In genomic region chr1:226438007-226438406, GRCh38 we compare ENCODE assay signal across 13 cellular contexts. TPM values are rescaled to one million over a fixed set of nuclear protein-coding genes. Genes with fewer than 3 reads are reported as not detected.
A peak's percentile ranks its signal among the peaks of the same experiment; 100 is the strongest.
DNase-seq lines count a peak whose midpoint lies in the region; ATAC-seq and TF ChIP-seq lines count a peak whose summit lies in the region.
"Had no signal": no experiment of that assay in that cellular context is flagged by ENCODE, and none has a peak within 500 bp of the region (broad histone marks: within the 10 kb centered on the region; RNA-seq: fewer than 3 reads in every experiment).

No MANE protein-coding gene starts in this region.

- H3K9ac ChIP-seq in Loucy (ENCODE audit: low read depth, low read length, poor library complexity, severe bottlenecking) (no peak overlapping the region), neural progenitor cell (no peak overlapping the region)

- H3K79me2 ChIP-seq in Loucy (ENCODE audit: insufficient read depth, low read length): no peaks in the 10 kb centered on the region
- no peaks in the 10 kb centered on the region for H3K79me2 ChIP-seq in neural progenitor cell (ENCODE audit: low read depth)

- no peak overlapping the region for H3K4me3 ChIP-seq in Loucy (ENCODE audit: low read length, poor library complexity, severe bottlenecking)
- no peak overlapping the region for H3K4me3 ChIP-seq in astrocyte of the spinal cord (ENCODE audit: low read depth, low read length)
- no peak overlapping the region for H3K4me3 ChIP-seq in neural progenitor cell
- H3K4me3 ChIP-seq: lung had no signal

- H3K4me1 Mint-ChIP-seq in neural progenitor cell: no peaks in the 10 kb centered on the region

- no peak overlapping the region for H3K27ac ChIP-seq in neural progenitor cell

- H3K36me3 ChIP-seq in Loucy (ENCODE audit: insufficient read depth, low read length) (no peaks in the 10 kb centered on the region), neural progenitor cell (no peaks in the 10 kb centered on the region)

- peak; percentile 7 to 45 for DNase-seq in NCI-H446 (lab: John Stamatoyannopoulos, UW)
- no peak for DNase-seq in NCI-H446 treated with DMSO at 0.1 percent for 48 hours (lab: John Stamatoyannopoulos, UW)
- DNase-seq in astrocyte of the spinal cord (ENCODE audit: low read depth, low spot score): no peak
- DNase-seq in neural progenitor cell (ENCODE audit: low spot score): no peak
- DNase-seq in activated CD4-positive, alpha-beta T cell treated with anti-CD3 and anti-CD28 coated beads, Interleukin-2, amount 50 U/mL, for 4 hours: no peak
- DNase-seq: AML-193, anterior cingulate cortex, foreskin melanocyte, NCI-H146 had no signal

- peaks cover 2% of the 10 kb centered on the region for H3K27me3 Mint-ChIP-seq in neural progenitor cell (ENCODE audit: insufficient read depth, low read depth)

- no peak overlapping the region for H3K4me3 Mint-ChIP-seq in neural progenitor cell

- no peak overlapping the region for H2AFZ ChIP-seq in Loucy (ENCODE audit: low read length)
- no peak overlapping the region for H2AFZ ChIP-seq in neural progenitor cell (replicated peaks)

- H3K4me1 ChIP-seq in Loucy (ENCODE audit: insufficient read depth, low read length, poor library complexity, severe bottlenecking) (peaks cover 19% of the 10 kb centered on the region), neural progenitor cell (no peaks in the 10 kb centered on the region)

- no peak overlapping the region for H3K27ac Mint-ChIP-seq in neural progenitor cell

- H3K4me2 ChIP-seq in Loucy (ENCODE audit: low read depth, low read length, poor library complexity, severe bottlenecking) (no peak overlapping the region), neural progenitor cell (no peak overlapping the region)

- TF ChIP-seq CTCF in Loucy (conservative IDR thresholded peaks at IDR 0.05; ENCODE audit: low read length) (peak; percentile 42), astrocyte of the spinal cord (IDR thresholded peaks at IDR 0.05; ENCODE audit: low read depth, low read length) (peak; percentile 5), neural progenitor cell (IDR thresholded peaks at IDR 0.05) (peak; percentile 31)

- no peaks in the 10 kb centered on the region for H3K9me3 Mint-ChIP-seq in neural progenitor cell

- H3K9me2 ChIP-seq in Loucy (replicated peaks; ENCODE audit: low read depth, low read length): no peaks in the 10 kb centered on the region

- H3K27me3 ChIP-seq in Loucy (ENCODE audit: insufficient read depth, low read length, poor library complexity, severe bottlenecking) (no peaks in the 10 kb centered on the region), neural progenitor cell (no peaks in the 10 kb centered on the region)

- in situ Hi-C loops in astrocyte of the spinal cord (cut with HindIII; ENCODE audit: low sequenced_read_pairs): no loop called here

- ATAC-seq in HG03457 (IDR thresholded peaks at IDR 0.05; ENCODE audit: unreplicated experiment) (no peak), GM19463 (IDR thresholded peaks at IDR 0.05; ENCODE audit: unreplicated experiment) (no peak)

- no peaks in the 10 kb centered on the region for H3K36me3 Mint-ChIP-seq in neural progenitor cell

- H4K20me1 ChIP-seq in Loucy (ENCODE audit: insufficient read depth, low read length, poor library complexity, severe bottlenecking) (no peaks in the 10 kb centered on the region), neural progenitor cell (ENCODE audit: low read depth) (no peaks in the 10 kb centered on the region)

- H3K9me3 ChIP-seq in Loucy (ENCODE audit: insufficient read depth, low read depth, low read length): no peaks in the 10 kb centered on the region
- H3K9me3 ChIP-seq in neural progenitor cell (ENCODE audit: low read depth): no peaks in the 10 kb centered on the region

- H3F3A ChIP-seq in Loucy (ENCODE audit: low read depth) (no peaks in the 10 kb centered on the region), neural progenitor cell (ENCODE audit: low read depth) (no peaks in the 10 kb centered on the region)

RNA-seq across cellular contexts. Expression of gene PARP1, which starts 30.1 kb away (rescaled TPM):
- total RNA-seq in neural progenitor cell (ENCODE audit: low replicate concordance): 237 and 345 TPM in 2 replicates

Comparison
In these comparisons a context has a peak if more than half of its experiments do, and no peak if none do; other contexts are left out.
1. DNase-seq: peak in NCI-H446 (2 of 2); none in NCI-H446 treated with DMSO at 0.1 percent for 48 hours (single experiment), astrocyte of the spinal cord (single experiment), neural progenitor cell (single experiment) and activated CD4-positive, alpha-beta T cell treated with anti-CD3 and anti-CD28 coated beads, Interleukin-2, amount 50 U/mL, for 4 hours (0 of 2).
2. Peak in every context shown above with its lines, with median percentiles within 50 percentile points of each other: CTCF ChIP-seq.